In genomic region chr13:23175920-23176319, GRCh38 we compare ENCODE assay signal across 13 cellular contexts. TPM values are rescaled to one million over a fixed set of nuclear protein-coding genes. Genes with fewer than 3 reads are reported as not detected.
DNase-seq lines count a peak whose midpoint lies in the region; ATAC-seq, FAIRE-seq and TF ChIP-seq lines count a peak whose summit lies in the region.
"Had no signal": no experiment of that assay in that cellular context is flagged by ENCODE, and none has a peak within 500 bp of the region (broad histone marks: within the 10 kb centered on the region; RNA-seq: fewer than 3 reads in every experiment).

No MANE protein-coding gene starts in this region.

- POLR2A ChIA-PET in K562 (lab: Yijun Ruan, JAX) = no interaction called here

- intact Hi-C loops in K562 (cut with micrococcal nuclease) = loop anchor here (5.0 kb wide), 1 partner anchor 374 kb away; no protein-coding TSS in a partner anchor

- H3K27me3 Mint-ChIP-seq in nephron progenitor cell (ENCODE audit: low read depth, poor library complexity) = no peaks in the 10 kb centered on the region

- H3K4me3 ChIP-seq in DND-41 (ENCODE audit: low read depth in 1 of 2, low read length in 2 of 2) (no peak overlapping the region), K562 (no peak overlapping the region)

- no peak overlapping the region for H3K27ac ChIP-seq in DND-41 (ENCODE audit: low read length)
- no peak overlapping the region for H3K27ac ChIP-seq in K562 (ENCODE audit: extremely low read depth, low read depth, low read length)

- TF ChIP-seq RAD21 in K562 (CRISPR knock-in tag; conservative IDR thresholded peaks at IDR 0.05 in 1 of 2, IDR thresholded peaks at IDR 0.05 in 1 of 2) = peak; percentile 13 to 17; a peak in 1 of 4 replicates

- H3K9me3 ChIP-seq in DND-41 (ENCODE audit: insufficient read depth, low read length, severe bottlenecking) = no peaks in the 10 kb centered on the region
- H3K9me3 ChIP-seq in K562 (replicated peaks; ENCODE audit: control insufficient read depth, insufficient read depth, low read depth, low read length) = no peaks in the 10 kb centered on the region

- H3K4me2 ChIP-seq in DND-41 (ENCODE audit: insufficient read depth, low read length) = no peak overlapping the region
- H3K4me2 ChIP-seq in K562 (ENCODE audit: insufficient read depth, low read length) = no peak overlapping the region

- H3K4me1 Mint-ChIP-seq in nephron progenitor cell = peaks cover 6% of the 10 kb centered on the region
- H3K4me1 Mint-ChIP-seq: activated T-helper 17 cell treated with anti-CD3 and anti-CD28 coated beads, Interleukin-2, amount 50 U/mL, for 72 hours; immature natural killer cell had no signal

- H3K9me3 Mint-ChIP-seq in nephron progenitor cell = no peaks in the 10 kb centered on the region
- H3K9me3 Mint-ChIP-seq: dendritic cell treated with granulocyte-macrophage colony-stimulating factor and Interleukin-4, amounts not matched to agents 40 ng/mL and 50 ng/mL, for 4 days; T-helper 2 cell treated with Interferon-gamma antibody and Interleukin-4, amounts not matched to agents 5 μg/mL and 100 μg/mL, for 36 hours had no signal

- CTCF ChIA-PET in K562 (lab: Yijun Ruan, JAX; ENCODE audit: low intra/inter-chr PET ratio) = interaction anchor here (1.2 kb wide), 1 partner anchor 375 kb away, joined by 4 read pairs; no protein-coding TSS in a partner anchor

- no peak overlapping the region for H3K27ac Mint-ChIP-seq in nephron progenitor cell
- H3K27ac Mint-ChIP-seq: activated T-helper 17 cell treated with anti-CD3 and anti-CD28 coated beads, Interleukin-2, amount 50 U/mL, for 72 hours; dendritic cell treated with granulocyte-macrophage colony-stimulating factor and Interleukin-4, amounts not matched to agents 40 ng/mL and 50 ng/mL, for 4 days; immature natural killer cell; T-helper 2 cell treated with Interferon-gamma antibody and Interleukin-4, amounts not matched to agents 5 μg/mL and 100 μg/mL, for 36 hours had no signal

- WGBS in K562 (ENCODE audit: insufficient coverage, low coverage, missing lambda C conversion rate) = 0% methylated on average over 1 of the region's 1 CpG

- no peaks in the 10 kb centered on the region for H3K27me3 ChIP-seq in DND-41 (ENCODE audit: insufficient read depth, low read length, poor library complexity)
- peaks cover 0 to 4% of the 10 kb centered on the region in 2 experiments; a peak in 1 of 5 replicates for H3K27me3 ChIP-seq in K562 (ENCODE audit: control insufficient read depth in 2 of 2, insufficient read depth in 2 of 2, low read length in 2 of 2)

- TF ChIP-seq CTCF in DND-41 (IDR thresholded peaks at IDR 0.05; ENCODE audit: borderline replicate concordance, extremely low read depth, low read length, poor library complexity, severe bottlenecking) (peak; percentile 46), K562 (IDR thresholded peaks at IDR 0.05 in 2 of 3, conservative IDR thresholded peaks at IDR 0.05 in 1 of 3; ENCODE audit: insufficient read depth in 2 of 3, low read depth in 1 of 3, low read length in 3 of 3) (peak in 1 of 3 experiments; percentile 20; a peak in 1 of 6 replicates), nephron progenitor cell (IDR thresholded peaks at IDR 0.05) (peak; percentile 40)

- in situ Hi-C loops in K562 (cut with MboI) = no loop called here

- H3K36me3 Mint-ChIP-seq in nephron progenitor cell (ENCODE audit: low read depth) = no peaks in the 10 kb centered on the region
- H3K36me3 Mint-ChIP-seq: immature natural killer cell had no signal

- H4K20me1 ChIP-seq in DND-41 (ENCODE audit: insufficient read depth, low read length) = no peaks in the 10 kb centered on the region
- H4K20me1 ChIP-seq in K562 (replicated peaks; ENCODE audit: control insufficient read depth, insufficient read depth, low read length) = no peaks in the 10 kb centered on the region

- BruUV-seq in K562 (replicated peaks; lab: Mats Ljungman, UMichigan) = no TSS peak

- no peak for FAIRE-seq in K562 (lab: Jason Lieb, UNC)
- FAIRE-seq in GM12891 (lab: Jason Lieb, UNC) = no peak
- FAIRE-seq: HTR-8/SVneo had no signal

- H3K79me2 ChIP-seq in DND-41 (ENCODE audit: insufficient read depth, low read length) (no peaks in the 10 kb centered on the region), K562 (ENCODE audit: control insufficient read depth, insufficient read depth, low read length) (no peaks in the 10 kb centered on the region)

- H3K4me1 ChIP-seq in DND-41 (ENCODE audit: insufficient read depth, low read length) = no peaks in the 10 kb centered on the region
- H3K4me1 ChIP-seq in K562 (replicated peaks in 1 of 2; ENCODE audit: control insufficient read depth in 2 of 2, insufficient read depth in 2 of 2, low read length in 2 of 2) = no peaks in the 10 kb centered on the region

- DNase-seq in DND-41 (no peak), Kasumi-1 (lab: John Stamatoyannopoulos, UW) (peak; percentile 1), K562 (ENCODE audit: extremely low read depth in 1 of 4, low spot score in 3 of 4) (no peak), nephron progenitor cell (no peak), GM12891 (ENCODE audit: insufficient read length, low spot score) (no peak)
- no peak for DNase-seq in stimulated activated CD4-positive, alpha-beta T cell treated with anti-CD3 and anti-CD28 coated beads, Interleukin-15, amount 100 ng/mL, for 24 hours
- DNase-seq in activated CD4-positive, alpha-beta T cell treated with anti-CD3 and anti-CD28 coated beads for 48 hours = no peak
- DNase-seq: immature natural killer cell had no signal

- TF ChIP-seq POLR2A in K562 (conservative IDR thresholded peaks at IDR 0.05) (no peak), GM12891 (IDR thresholded peaks at IDR 0.05; ENCODE audit: low read depth, low read length) (no peak)

- no peaks in the 10 kb centered on the region for H3K9me1 ChIP-seq in K562 (ENCODE audit: control insufficient read depth, insufficient read depth, low read length)

- ATAC-seq in DND-41 (ENCODE audit: insufficient read depth, low read depth) = no peak
- no peak for ATAC-seq in K562
- ATAC-seq in GM19467 (IDR thresholded peaks at IDR 0.05; ENCODE audit: unreplicated experiment) = no peak
- ATAC-seq: activated T-helper 17 cell treated with anti-CD3 and anti-CD28 coated beads, Interleukin-2, amount 50 U/mL, for 72 hours had no signal

- H3K9ac ChIP-seq in DND-41 (ENCODE audit: low read depth, low read length) (no peak overlapping the region), K562 (ENCODE audit: insufficient read depth in 1 of 2, low read depth in 2 of 2, low read length in 2 of 2) (no peak overlapping the region)

- no peak overlapping the region for H3K4me3 Mint-ChIP-seq in nephron progenitor cell
- H3K4me3 Mint-ChIP-seq: activated T-helper 17 cell treated with anti-CD3 and anti-CD28 coated beads, Interleukin-2, amount 50 U/mL, for 72 hours; dendritic cell treated with granulocyte-macrophage colony-stimulating factor and Interleukin-4, amounts not matched to agents 40 ng/mL and 50 ng/mL, for 4 days; immature natural killer cell; T-helper 2 cell treated with Interferon-gamma antibody and Interleukin-4, amounts not matched to agents 5 μg/mL and 100 μg/mL, for 36 hours had no signal

- TF ChIP-seq EP300 in K562 (IDR thresholded peaks at IDR 0.05; ENCODE audit: low read length) = no peak

- H2AFZ ChIP-seq in DND-41 (ENCODE audit: low read depth, low read length) (no peak overlapping the region), K562 (ENCODE audit: low read depth, low read length) (no peak overlapping the region)

- H3K36me3 ChIP-seq in DND-41 (ENCODE audit: insufficient read depth, low read length) (no peaks in the 10 kb centered on the region), K562 (ENCODE audit: control insufficient read depth, insufficient read depth, low read length) (no peaks in the 10 kb centered on the region)

TF ChIP-seq in K562, 482 proteins besides CTCF, POLR2A, EP300 and RAD21 (continues in another document):
- no peak for TF ChIP-seq SRSF7 (optimal IDR thresholded peaks at IDR 0.05; ENCODE audit: low read depth, low read length)

TF ChIP-seq in GM12891, 5 proteins besides CTCF, POLR2A, EP300 and RAD21:
- TF ChIP-seq SPI1 (IDR thresholded peaks at IDR 0.05; ENCODE audit: low read depth, low read length) (no peak), POU2F2 (IDR thresholded peaks at IDR 0.05; ENCODE audit: low read depth, low read length) (no peak), TAF1 (IDR thresholded peaks at IDR 0.05; ENCODE audit: low read depth, low read length) (no peak), PAX5 (IDR thresholded peaks at IDR 0.05; ENCODE audit: insufficient read depth, low read length, severe bottlenecking) (no peak), POLR2AphosphoS5 (IDR thresholded peaks at IDR 0.05; ENCODE audit: low read depth, low read length) (no peak)

RNA-seq across cellular contexts. Expression of gene SGCG, which starts 4.9 kb away (rescaled TPM):
- not detected in 2 replicates for total RNA-seq in K562 (2011; cell fraction: chromatin; rRNA removed; ENCODE audit: low replicate concordance)
- total RNA-seq in K562 (2011; cell fraction: nucleolus; rRNA removed) = not detected in 2 replicates
- not detected in 2 replicates for total RNA-seq in K562 (2011; cell fraction: nucleoplasm; rRNA removed)
- 0.09 and 0.45 TPM in 2 replicates for total RNA-seq in K562 (2014; rRNA removed)
- 0.29 and 0.36 TPM in 2 replicates for total RNA-seq in K562 (2014; rRNA removed; fragmentation: Illumina TruSeq; extraction: Trizol)
- total RNA-seq in K562 (2015; rRNA removed; fragmentation: Illumina TruSeq; extraction: Trizol) = 0.25 and 0.26 TPM in 2 replicates
- 0.29 and 0.35 TPM in 2 replicates for total RNA-seq in K562 (2021)
- polyA plus RNA-seq in K562 (2011; rRNA removed) = 0.04 and 0.05 TPM in 2 replicates
- polyA plus RNA-seq in K562 (2011; cell fraction: cytosol; rRNA removed) = 0.03 and 0.10 TPM in 2 replicates
- not detected in 2 replicates for polyA plus RNA-seq in K562 (2011; cell fraction: nucleus; rRNA removed)
- 0.61 and 19.1 TPM in 2 replicates for polyA plus RNA-seq in K562 (2012)
- 0.34 and 0.46 TPM in 2 replicates for polyA plus RNA-seq in K562 (2014; fragmentation: Illumina TruSeq; extraction: Trizol)
- under 1 TPM; 0.30 to 0.34 TPM for polyA plus RNA-seq in K562 (2014; fragmentation: Nextera tagmentation; extraction: Ambion mirVana)
- 0.44 and 0.61 TPM in 2 replicates for polyA plus RNA-seq in K562 (2014; rRNA removed)
- polyA minus RNA-seq in K562 (2011; rRNA and poly(A)+ RNA removed) = not detected in 2 replicates
- polyA minus RNA-seq in K562 (2011; cell fraction: cytosol; rRNA and poly(A)+ RNA removed) = not detected in 2 replicates
- polyA minus RNA-seq in K562 (2011; cell fraction: nucleus; rRNA and poly(A)+ RNA removed) = not detected in 2 replicates
- not detected for polyA plus RNA-seq in GM12891 (2012; ENCODE audit: low read depth, missing spikeins)
- total RNA-seq: activated T-helper 17 cell treated with anti-CD3 and anti-CD28 coated beads, Interleukin-2, amount 50 U/mL, for 72 hours had no signal
- polyA plus RNA-seq: immature natural killer cell had no signal

Comparison
In these comparisons a context has a peak if more than half of its experiments do, and no peak if none do; other contexts are left out.
1. DNase-seq: peak in Kasumi-1 (2 of 2); none in DND-41 (single experiment), K562 (0 of 4), nephron progenitor cell (single experiment), GM12891 (single experiment), stimulated activated CD4-positive, alpha-beta T cell treated with anti-CD3 and anti-CD28 coated beads, Interleukin-15, amount 100 ng/mL, for 24 hours (single experiment) and activated CD4-positive, alpha-beta T cell treated with anti-CD3 and anti-CD28 coated beads for 48 hours (single experiment).